Comparison of ENCODE assay signal across 21 cellular contexts in the genomic region with DNA sequence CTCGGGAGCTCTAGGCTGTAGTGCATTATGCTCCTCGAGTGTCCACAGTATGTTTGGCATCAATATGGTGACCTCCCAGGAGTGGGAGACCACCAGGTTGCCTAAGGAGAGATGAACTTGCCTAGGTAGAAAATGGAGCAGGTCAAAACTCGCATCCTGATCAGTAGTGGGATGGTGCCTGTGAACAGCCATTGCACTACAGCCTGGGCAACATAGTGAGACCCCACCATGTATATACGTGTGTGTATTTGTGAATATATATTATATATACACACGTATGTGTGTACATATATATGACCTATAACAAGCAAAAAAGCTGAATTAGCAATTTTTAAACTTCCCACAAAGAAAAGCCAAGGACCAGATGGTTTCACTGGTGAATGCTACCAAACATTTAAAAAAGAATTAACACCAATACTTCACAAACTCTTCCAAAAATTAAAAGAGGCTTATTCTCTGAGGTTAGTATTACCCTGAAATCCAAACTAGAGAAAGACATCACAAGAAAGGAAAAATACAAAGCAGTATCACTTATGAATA.
"Had no signal": no experiment of that assay in that cellular context is flagged by ENCODE, and none has a peak within 500 bp of the region (broad histone marks: within the 10 kb centered on the region; RNA-seq: fewer than 3 reads in every experiment).

No MANE protein-coding gene starts in this region.

- DNase-seq: KBM-7, MV-4-11, NCI-H1048, NCI-H1105, NCI-H1417, NCI-H1436 treated with DMSO at 0.1 percent for 48 hours, NCI-H1694, NCI-H187 treated with DMSO at 0.1 percent for 48 hours, NCI-H2029 treated with DMSO at 0.1 percent for 48 hours, NCI-H2227 treated with DMSO at 0.1 percent for 48 hours, NCI-H446, NCI-H510A, NCI-H524 treated with DMSO at 0.1 percent for 48 hours, NCI-H69, NCI-H774, Right ventricle myocardium superior, RPMI8226, SIG-M5 had no signal

- FAIRE-seq: RCC 7860 had no signal

- H3K9me3 ChIP-seq: SJSA1 had no signal

- H3K4me3 ChIP-seq: SJSA1, SK-N-MC had no signal

- H3K27me3 ChIP-seq: SJSA1 had no signal

- H3K27ac ChIP-seq: SJSA1, SK-N-MC had no signal
